In genomic region chr6:85403331-85404015, GRCh38 we compare ENCODE assay signal across 8 cellular contexts. TPM values are rescaled to one million over a fixed set of nuclear protein-coding genes. Genes with fewer than 3 reads are reported as not detected.
DNase-seq lines count a peak whose midpoint lies in the region; ATAC-seq and TF ChIP-seq lines count a peak whose summit lies in the region.

No MANE protein-coding gene starts in this region.

- in situ Hi-C loops in IMR-90 (cut with MboI; ENCODE audit: low sequenced_read_pairs) = no loop called here
- in situ Hi-C loops in mammary epithelial cell (cut with MboI; ENCODE audit: low sequenced_read_pairs in 2 of 2) = no loop called here

- CTCF ChIA-PET in IMR-90 (lab: Yijun Ruan, JAX) (interaction anchor here (0.9 to 1.4 kb wide), 3 partner anchors 18 to 79 kb away, joined by 3 to 4 read pairs (median 3); no protein-coding TSS in a partner anchor), mammary epithelial cell (lab: Charles Lee; ENCODE audit: low non-redundant PET) (no interaction called here)

- H4K91ac ChIP-seq in IMR-90 (ENCODE audit: insufficient read depth, low read depth, low read length) = peak overlapping the region; percentile 99
- H4K91ac ChIP-seq in mesenchymal stem cell (ENCODE audit: low read length) = peak overlapping the region; percentile 98

- peak overlapping the region; percentile 87 for H3K4me2 ChIP-seq in IMR-90 (ENCODE audit: low read depth, low read length)
- peak overlapping the region; percentile 79 for H3K4me2 ChIP-seq in mammary epithelial cell (ENCODE audit: insufficient read depth, low read depth, low read length)
- H3K4me2 ChIP-seq in mesenchymal stem cell (ENCODE audit: low read length, poor library complexity, severe bottlenecking) = no peak overlapping the region

- TF ChIP-seq RAD21 in IMR-90 (IDR thresholded peaks at IDR 0.05; ENCODE audit: low read length) = peak; percentile 17; the same call in 1 of the 2 replicates

- H2BK20ac ChIP-seq in IMR-90 (ENCODE audit: low read depth, low read length) = peak overlapping the region; percentile 100

- H3K9me3 ChIP-seq in IMR-90 (ENCODE audit: control insufficient read depth, insufficient read depth, low read length) = no peaks in the 10 kb centered on the region
- H3K9me3 ChIP-seq in mammary epithelial cell (replicated peaks; ENCODE audit: insufficient read depth, low read length) = no peaks in the 10 kb centered on the region
- no peaks in the 10 kb centered on the region for H3K9me3 ChIP-seq in mesenchymal stem cell (ENCODE audit: control insufficient read depth, low read length)
- H3K9me3 ChIP-seq in psoas muscle = no peaks in the 10 kb centered on the region

- no peak for TF ChIP-seq POLR2A in IMR-90 (IDR thresholded peaks at IDR 0.05; ENCODE audit: low read depth, low read length)

- H2AK5ac ChIP-seq in IMR-90 (ENCODE audit: low read depth, low read length) = peak overlapping the region; percentile 97
- peak overlapping the region; percentile 100 for H2AK5ac ChIP-seq in mesenchymal stem cell (ENCODE audit: low read length, severe bottlenecking)

- intact Hi-C loops in IMR-90 (cut with micrococcal nuclease) = loop anchor here (1.0 to 2.0 kb wide), 4 partner anchors 14 to 80 kb away; no protein-coding TSS in a partner anchor
- intact Hi-C loops in mammary epithelial cell (cut with micrococcal nuclease) = loop anchor here (1.0 to 5.0 kb wide), 2 partner anchors 42 to 189 kb away; partner anchors contain the start of gene SNX14
- intact Hi-C loops in psoas muscle (cut with DNase I) = no loop called here

- H3K9me1 ChIP-seq in IMR-90 (ENCODE audit: insufficient read depth, low read length) = peaks cover 31% of the 10 kb centered on the region

- H4K20me1 ChIP-seq in IMR-90 (ENCODE audit: insufficient read depth, low read length) (no peaks in the 10 kb centered on the region), mammary epithelial cell (ENCODE audit: insufficient read depth, low read length) (no peaks in the 10 kb centered on the region)

- H3K14ac ChIP-seq in IMR-90 (replicated peaks; ENCODE audit: low read depth, low read length) (peak overlapping the region; percentile 100), mesenchymal stem cell (ENCODE audit: low read length in 2 of 2) (peak overlapping the region in 1 of 2 experiments; percentile 19)

- peak overlapping the region; percentile 69 to 96 for H2BK12ac ChIP-seq in mesenchymal stem cell (ENCODE audit: low read length in 2 of 2)

- H2AFZ ChIP-seq in IMR-90 (replicated peaks; ENCODE audit: low read length, poor library complexity) (peak overlapping the region; percentile 82), mammary epithelial cell (ENCODE audit: low read depth, low read length) (peak overlapping the region; percentile 2), mesenchymal stem cell (ENCODE audit: low read depth, low read length) (no peak overlapping the region)

- H2AK9ac ChIP-seq in IMR-90 (replicated peaks; ENCODE audit: low read depth, low read length, poor library complexity) = peak overlapping the region; percentile 97

- ATAC-seq in IMR-90 (ENCODE audit: low read depth) (peak; percentile 78), GM18870 (IDR thresholded peaks at IDR 0.05; ENCODE audit: unreplicated experiment) (no peak), psoas muscle (no peak)

- H4K8ac ChIP-seq in IMR-90 (ENCODE audit: low read depth in 2 of 2, low read length in 2 of 2) = peak overlapping the region; percentile 74 to 99
- H4K8ac ChIP-seq in mesenchymal stem cell (ENCODE audit: low read length) = peak overlapping the region; percentile 96

- H3K23ac ChIP-seq in IMR-90 (ENCODE audit: low read depth, low read length) (peak overlapping the region; percentile 100), mesenchymal stem cell (ENCODE audit: low read length in 2 of 2) (no peak overlapping the region)

- H3K56ac ChIP-seq in IMR-90 (ENCODE audit: extremely low read depth, insufficient read depth, low read length) = peak overlapping the region; percentile 99

- H3K4ac ChIP-seq in IMR-90 (ENCODE audit: low read depth, low read length) = peak overlapping the region; percentile 100
- H3K4ac ChIP-seq in mesenchymal stem cell (ENCODE audit: low read depth in 1 of 2, low read length in 2 of 2) = peak overlapping the region; percentile 90 to 95

- H3K79me1 ChIP-seq in IMR-90 (ENCODE audit: low read depth in 1 of 2, low read length in 2 of 2) (peaks cover 11 to 29% of the 10 kb centered on the region in 2 experiments; a peak in 3 of 4 replicates), mesenchymal stem cell (replicated peaks; ENCODE audit: low read length, poor library complexity, severe bottlenecking) (peaks cover 5% of the 10 kb centered on the region)

- H3K18ac ChIP-seq in IMR-90 (ENCODE audit: low read depth, low read length) (peak overlapping the region; percentile 99), mesenchymal stem cell (ENCODE audit: low read depth in 1 of 2, low read length in 2 of 2) (peak overlapping the region; percentile 91 to 92)

- no CpG with 5 or more reads among the region's 2 CpGs for WGBS in IMR-90 (ENCODE audit: extremely low coverage in 2 of 2, insufficient read length in 1 of 2), 2 experiments
- 14% methylated on average over 2 of the region's 2 CpGs for WGBS in mammary epithelial cell (ENCODE audit: low coverage, missing lambda C conversion rate)
- WGBS in mesenchymal stem cell = 0% methylated on average over 2 of the region's 2 CpGs
- 69 to 83% (median 73%) methylated on average over 2 of the region's 2 CpGs for WGBS in psoas muscle, 3 donors

- DNase-seq in AG10803 (ENCODE audit: low read depth) (peak; percentile 91), IMR-90 (peak; percentile 92), mammary epithelial cell (peak; percentile 81), mesenchymal stem cell (peak; percentile 87), amygdala (lab: John Stamatoyannopoulos, UW) (no peak), psoas muscle (no peak)
- no peak for DNase-seq in stimulated activated naive CD4-positive, alpha-beta T cell treated with Interleukin-2 at 50 U/mL for 16 hours (lab: John Stamatoyannopoulos, UW)

- H2BK15ac ChIP-seq in IMR-90 (ENCODE audit: low read depth, low read length) (peak overlapping the region; percentile 95), mesenchymal stem cell (ENCODE audit: low read depth, poor library complexity, severe bottlenecking) (no peak overlapping the region)

- H4K5ac ChIP-seq in IMR-90 (ENCODE audit: low read depth, low read length) = peak overlapping the region; percentile 91

- peak overlapping the region; percentile 95 for H3K27ac ChIP-seq in IMR-90 (ENCODE audit: insufficient read depth, low read length)
- H3K27ac ChIP-seq in mammary epithelial cell (ENCODE audit: insufficient read depth, low read depth, low read length) = peak overlapping the region; percentile 96
- H3K27ac ChIP-seq in mesenchymal stem cell (ENCODE audit: low read length, poor library complexity, severe bottlenecking) = peak overlapping the region; percentile 98
- H3K27ac ChIP-seq in psoas muscle = no peak overlapping the region

- H3K4me1 ChIP-seq in IMR-90 (ENCODE audit: control insufficient read depth, insufficient read depth, low read length) = peaks cover 44% of the 10 kb centered on the region
- peaks cover 59% of the 10 kb centered on the region for H3K4me1 ChIP-seq in mammary epithelial cell (ENCODE audit: insufficient read depth, low read length)
- peaks cover 23% of the 10 kb centered on the region for H3K4me1 ChIP-seq in mesenchymal stem cell (ENCODE audit: control insufficient read depth, insufficient read depth, low read depth, low read length)
- H3K4me1 ChIP-seq in psoas muscle = no peaks in the 10 kb centered on the region

- peak overlapping the region; percentile 79 for H3K9ac ChIP-seq in IMR-90 (ENCODE audit: low read depth, low read length)
- peak overlapping the region; percentile 80 for H3K9ac ChIP-seq in mammary epithelial cell (ENCODE audit: insufficient read depth, low read length)
- peak overlapping the region; percentile 81 for H3K9ac ChIP-seq in mesenchymal stem cell (ENCODE audit: low read length)

- POLR2A ChIA-PET in IMR-90 (lab: Charles Lee; ENCODE audit: unreplicated experiment) = interaction anchor here (3.4 kb wide), 1 partner anchor 47 kb away, joined by 40 read pairs; the partner anchor contains the start of gene NT5E

- no peaks in the 10 kb centered on the region for H3K79me2 ChIP-seq in mammary epithelial cell (ENCODE audit: insufficient read depth, low read length)

- TF ChIP-seq CTCF in AG10803 (conservative IDR thresholded peaks at IDR 0.05; ENCODE audit: low read length) (no peak), IMR-90 (conservative IDR thresholded peaks at IDR 0.05; ENCODE audit: low read depth, low read length) (no peak), mammary epithelial cell (conservative IDR thresholded peaks at IDR 0.05 in 1 of 2, IDR thresholded peaks at IDR 0.05 in 1 of 2; ENCODE audit: extremely low read depth in 1 of 2, insufficient read depth in 1 of 2, low read depth in 1 of 2, low read length in 2 of 2) (no peak), psoas muscle (IDR thresholded peaks at IDR 0.05) (no peak)

- H3K27me3 ChIP-seq in IMR-90 (ENCODE audit: control insufficient read depth, insufficient read depth, low read length) = no peaks in the 10 kb centered on the region
- H3K27me3 ChIP-seq in mammary epithelial cell (ENCODE audit: insufficient read depth, low read length) = no peaks in the 10 kb centered on the region
- no peaks in the 10 kb centered on the region for H3K27me3 ChIP-seq in mesenchymal stem cell (ENCODE audit: control insufficient read depth in 1 of 2, insufficient read depth in 1 of 2, low read length in 2 of 2)
- no peaks in the 10 kb centered on the region for H3K27me3 ChIP-seq in psoas muscle (ENCODE audit: insufficient read depth in 3 of 3, low read length in 2 of 3)

- BruUV-seq in IMR-90 (replicated peaks; lab: Mats Ljungman, UMichigan) = TSS peak; percentile 78
- BruUV-seq in mammary epithelial cell (replicated peaks; lab: Mats Ljungman, UMichigan) = no TSS peak

- H2BK5ac ChIP-seq in IMR-90 (ENCODE audit: low read depth, low read length, poor library complexity, severe bottlenecking) (peak overlapping the region; percentile 100), mesenchymal stem cell (ENCODE audit: low read depth, low read length, poor library complexity, severe bottlenecking) (peak overlapping the region; percentile 76)

- H3K4me3 ChIP-seq in AG10803 (ENCODE audit: low read length) (no peak overlapping the region), IMR-90 (ENCODE audit: insufficient read depth, low read depth, low read length) (no peak overlapping the region), mammary epithelial cell (replicated peaks in 1 of 3; ENCODE audit: insufficient read depth in 1 of 3, low read depth in 2 of 3, low read length in 3 of 3) (peak overlapping the region in 1 of 3 experiments; percentile 32), mesenchymal stem cell (ENCODE audit: insufficient read depth in 1 of 2, low read depth in 1 of 2, low read length in 2 of 2) (peak overlapping the region in 1 of 2 experiments; percentile 54), psoas muscle (no peak overlapping the region)

- dilution Hi-C loops in IMR-90 (cut with HindIII; ENCODE audit: low sequenced_read_pairs, unreplicated experiment) = no loop called here
- dilution Hi-C loops in mammary epithelial cell (cut with HindIII; ENCODE audit: low sequenced_read_pairs) = loop anchor here (5.0 to 10.0 kb wide), 2 partner anchors 41 to 241 kb away; partner anchors contain the start of gene SYNCRIP

- H3K36me3 ChIP-seq in IMR-90 (ENCODE audit: control insufficient read depth, insufficient read depth, low read length) = no peaks in the 10 kb centered on the region
- no peaks in the 10 kb centered on the region for H3K36me3 ChIP-seq in mammary epithelial cell (ENCODE audit: insufficient read depth, low read length)
- H3K36me3 ChIP-seq in mesenchymal stem cell (ENCODE audit: control insufficient read depth in 1 of 2, insufficient read depth in 2 of 2, low read depth in 1 of 2, low read length in 2 of 2) = no peaks in the 10 kb centered on the region
- H3K36me3 ChIP-seq in psoas muscle (ENCODE audit: insufficient read depth in 1 of 2, low read depth in 1 of 2) = no peaks in the 10 kb centered on the region

- H2BK120ac ChIP-seq in IMR-90 (ENCODE audit: low read depth, low read length) (peak overlapping the region; percentile 100), mesenchymal stem cell (ENCODE audit: low read depth, low read length) (peak overlapping the region; percentile 98)

RNA-seq across cellular contexts. Expression of gene NT5E, which starts 46.4 kb away (rescaled TPM):
- total RNA-seq in IMR-90 (2012; rRNA removed) = 280 and 281 TPM in 2 replicates
- polyA plus RNA-seq in IMR-90 (2012; rRNA removed) = 153 and 178 TPM in 2 replicates
- 55.3 and 126 TPM in 2 replicates for polyA plus RNA-seq in IMR-90 (2012; cell fraction: cytosol; rRNA removed)
- polyA plus RNA-seq in IMR-90 (2012; cell fraction: nucleus; rRNA removed; ENCODE audit: low replicate concordance) = 66.2 and 102 TPM in 2 replicates
- total RNA-seq in mammary epithelial cell = 100 to 1,000 TPM in 1 of 2 donors, 10 to 100 TPM in 1; 74.2 to 228 TPM
- polyA plus RNA-seq in mammary epithelial cell = 148 TPM
- 174 TPM for polyA minus RNA-seq in mammary epithelial cell
- polyA plus RNA-seq in mesenchymal stem cell (2013, experiment 1 of 2) = 234 TPM
- 238 TPM for polyA plus RNA-seq in mesenchymal stem cell (2013, experiment 2 of 2)
- 1 to 10 TPM in 3 of 4 donors, under 1 TPM in 1; 0.90 to 3.9 (median 3.0) TPM for total RNA-seq in psoas muscle
- 1 to 10 TPM in 1 of 3 donors, under 1 TPM in 2; 0.57 to 2.3 (median 0.90) TPM for polyA plus RNA-seq in psoas muscle

Comparison
In these comparisons a context has a peak if more than half of its experiments do, and no peak if none do; other contexts are left out.
1. DNase-seq: peak in AG10803 (single experiment), IMR-90 (single experiment), mammary epithelial cell (single experiment) and mesenchymal stem cell (single experiment); none in amygdala (0 of 56), stimulated activated naive CD4-positive, alpha-beta T cell treated with Interleukin-2 at 50 U/mL for 16 hours (single experiment) and psoas muscle (0 of 2).
2. RNA of gene NT5E, which starts 46.4 kb away (total RNA-seq): 280 to 281 TPM in IMR-90 and 74.2 to 228 TPM in mammary epithelial cell; 0.90 to 3.9 TPM in psoas muscle; every median in the first group is over 10 times any median in the second.
3. intact Hi-C loops: an anchor here in IMR-90 (1.0 to 2.0 kb wide) and mammary epithelial cell (1.0 to 5.0 kb wide); none called in psoas muscle.
4. Peak in every context shown above with its lines, with median percentiles within 50 percentile points of each other: H3K9ac ChIP-seq.